Comparison of ENCODE assay signal across 1 cellular context in the genomic region with DNA sequence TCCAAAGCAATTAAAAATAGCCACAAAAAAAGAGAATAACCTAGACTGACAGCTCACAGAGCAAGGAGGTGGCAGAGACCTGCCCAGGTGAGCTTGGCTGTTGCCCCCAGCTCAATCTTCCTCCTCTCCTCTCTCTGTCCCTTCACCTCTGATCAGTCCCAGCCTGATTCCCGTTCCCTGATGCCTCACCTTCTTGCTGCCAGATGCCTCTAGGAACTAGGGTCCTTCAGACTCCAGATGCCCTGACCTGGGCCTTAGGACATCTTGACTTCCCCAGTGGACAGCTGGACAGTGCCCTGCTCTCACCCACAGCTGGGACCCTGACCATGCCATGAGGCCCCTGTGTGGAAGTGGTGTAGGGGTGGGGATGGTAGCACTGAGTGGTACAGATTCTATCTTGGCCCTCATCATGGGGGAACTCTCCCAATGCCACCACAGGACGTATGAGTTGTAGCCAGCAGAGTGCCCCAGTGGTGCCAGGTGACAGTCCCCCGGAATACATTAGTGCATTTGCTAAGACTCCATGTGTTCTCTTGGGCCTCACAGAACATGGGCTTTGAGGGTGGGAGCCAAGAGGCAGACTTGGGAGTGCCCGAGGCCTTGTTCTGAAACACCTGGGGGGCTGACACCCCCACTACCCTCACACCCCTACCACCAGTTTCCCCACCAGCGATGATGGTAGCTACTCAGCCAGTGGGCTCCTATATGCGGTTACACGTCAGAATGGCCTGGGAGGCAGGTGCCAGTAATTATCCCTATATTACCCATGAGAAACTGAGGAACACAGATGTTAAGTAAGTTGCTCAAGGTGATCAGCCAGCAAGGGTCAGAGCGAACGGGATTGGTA.
TF ChIP-seq lines count a peak whose summit lies in the region.

No MANE protein-coding gene starts in this region.

TF ChIP-seq in IMR-90, 13 proteins besides CTCF, POLR2A, EP300 and RAD21 (continued from another document):
- no peak for TF ChIP-seq FOS (IDR thresholded peaks at IDR 0.05; ENCODE audit: low read depth, low read length)
